ENCODE assay signal across 1 cellular context in the genomic region with DNA sequence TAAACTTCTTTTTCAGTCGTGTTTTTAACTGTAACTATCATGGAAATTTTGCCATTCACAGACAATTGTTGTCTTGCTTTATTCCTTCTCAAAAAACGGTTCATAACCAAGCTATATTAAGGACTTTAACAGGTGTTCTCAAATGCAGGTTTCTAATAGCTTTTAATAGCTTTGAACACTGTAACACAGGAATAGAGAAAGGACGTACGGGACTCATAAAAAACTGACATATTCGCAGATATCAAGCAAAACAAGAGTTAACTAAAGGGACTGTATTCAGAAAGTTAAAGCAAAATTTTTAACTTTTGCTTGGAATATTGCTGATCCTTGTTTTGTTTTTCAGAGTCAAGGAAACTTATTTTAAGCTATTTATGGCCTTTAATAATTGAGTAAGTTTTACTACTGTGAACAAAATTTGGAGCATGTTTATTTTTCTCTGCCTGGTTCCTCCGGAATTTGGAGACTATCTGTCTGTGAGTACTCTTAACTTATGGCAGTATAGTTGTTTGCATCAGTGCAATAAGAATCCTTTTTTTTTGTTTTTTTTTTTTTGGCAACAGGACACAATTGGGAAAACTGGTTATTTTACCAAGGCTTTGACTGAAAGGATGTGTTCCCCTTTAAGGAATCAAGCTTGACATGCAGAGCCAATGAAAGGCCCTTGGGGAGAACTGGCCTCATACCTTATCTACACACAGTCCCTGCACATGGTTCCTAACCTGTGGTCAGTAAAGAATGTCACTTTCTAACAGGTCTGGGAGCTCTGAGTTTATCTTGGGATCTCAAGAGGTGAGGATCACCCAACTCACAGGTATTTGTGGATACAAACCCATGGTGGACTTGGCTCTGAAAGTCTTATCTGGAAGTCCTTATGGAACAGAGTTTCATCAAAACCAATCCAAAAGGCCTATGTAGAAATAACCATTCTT.
TF ChIP-seq lines count a peak whose summit lies in the region.

No MANE protein-coding gene starts in this region.

TF ChIP-seq in A549, 52 proteins besides CTCF, POLR2A, EP300 and RAD21 (continued from another document):
- TF ChIP-seq, protein P1, sequence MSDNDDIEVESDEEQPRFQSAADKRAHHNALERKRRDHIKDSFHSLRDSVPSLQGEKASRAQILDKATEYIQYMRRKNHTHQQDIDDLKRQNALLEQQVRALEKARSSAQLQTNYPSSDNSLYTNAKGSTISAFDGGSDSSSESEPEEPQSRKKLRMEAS (IDR thresholded peaks at IDR 0.05) = no peak
- TF ChIP-seq ZFP36 (IDR thresholded peaks at IDR 0.05; ENCODE audit: borderline replicate concordance, partially characterized antibody) (no peak), JUN (IDR thresholded peaks at IDR 0.05) (no peak), ZNF302 (CRISPR knock-in tag; IDR thresholded peaks at IDR 0.05) (no peak), POLR2AphosphoS2 (conservative IDR thresholded peaks at IDR 0.05; ENCODE audit: low read length) (no peak), GATA3 (IDR thresholded peaks at IDR 0.05; ENCODE audit: borderline replicate concordance) (no peak)
- TF ChIP-seq, protein P2, sequence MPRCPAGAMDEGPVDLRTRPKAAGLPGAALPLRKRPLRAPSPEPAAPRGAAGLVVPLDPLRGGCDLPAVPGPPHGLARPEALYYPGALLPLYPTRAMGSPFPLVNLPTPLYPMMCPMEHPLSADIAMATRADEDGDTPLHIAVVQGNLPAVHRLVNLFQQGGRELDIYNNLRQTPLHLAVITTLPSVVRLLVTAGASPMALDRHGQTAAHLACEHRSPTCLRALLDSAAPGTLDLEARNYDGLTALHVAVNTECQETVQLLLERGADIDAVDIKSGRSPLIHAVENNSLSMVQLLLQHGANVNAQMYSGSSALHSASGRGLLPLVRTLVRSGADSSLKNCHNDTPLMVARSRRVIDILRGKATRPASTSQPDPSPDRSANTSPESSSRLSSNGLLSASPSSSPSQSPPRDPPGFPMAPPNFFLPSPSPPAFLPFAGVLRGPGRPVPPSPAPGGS (IDR thresholded peaks at IDR 0.05) = no peak
